ENCODE assay signal across 12 cellular contexts in genomic region chr7:150931199-150931869, GRCh38. TPM values are rescaled to one million over a fixed set of nuclear protein-coding genes. Genes with fewer than 3 reads are reported as not detected.
DNase-seq lines count a peak whose midpoint lies in the region; ATAC-seq and TF ChIP-seq lines count a peak whose summit lies in the region.
"Had no signal": no experiment of that assay in that cellular context is flagged by ENCODE, and none has a peak within 500 bp of the region (broad histone marks: within the 10 kb centered on the region; RNA-seq: fewer than 3 reads in every experiment).

No MANE protein-coding gene starts in this region.

- no peak overlapping the region for H3K27ac ChIP-seq in vagina
- H3K27ac ChIP-seq in A673 (ENCODE audit: low read depth, low read length, poor library complexity, severe bottlenecking), result no peak overlapping the region
- H3K27ac ChIP-seq: gastrocnemius medialis had no signal

- H3K9me3 ChIP-seq in vagina (no peaks in the 10 kb centered on the region), A673 (ENCODE audit: low read depth, low read length, poor library complexity, severe bottlenecking) (no peaks in the 10 kb centered on the region)
- H3K9me3 ChIP-seq: gastrocnemius medialis had no signal

- H3K36me3 Mint-ChIP-seq in activated T-cell treated with anti-CD3 and anti-CD28 coated beads, Interleukin-2, amount 50 U/mL, for 24 hours (ENCODE audit: low read depth), result no peaks in the 10 kb centered on the region
- H3K36me3 Mint-ChIP-seq in activated T-cell treated with anti-CD3 and anti-CD28 coated beads, Interleukin-2, amount 50 U/mL, for 4 hours (ENCODE audit: insufficient read depth), result no peaks in the 10 kb centered on the region
- no peaks in the 10 kb centered on the region for H3K36me3 Mint-ChIP-seq in activated naive CD8-positive, alpha-beta T cell treated with anti-CD3 and anti-CD28 coated beads, Interleukin-2, amount 50 U/mL, for 24 hours (ENCODE audit: low read depth)

- H3K4me3 ChIP-seq in vagina (no peak overlapping the region), A673 (ENCODE audit: low read depth, low read length, poor library complexity, severe bottlenecking) (no peak overlapping the region)
- H3K4me3 ChIP-seq: gastrocnemius medialis had no signal

- peak; percentile 32 for DNase-seq in activated T-cell treated with anti-CD3 and anti-CD28 coated beads, Interleukin-2, amount 50 U/mL, for 24 hours
- no peak for DNase-seq in activated T-cell treated with anti-CD3 and anti-CD28 coated beads, Interleukin-2, amount 50 U/mL, for 4 hours
- DNase-seq in NCI-H524 treated with DMSO at 0.1 percent for 48 hours (lab: John Stamatoyannopoulos, UW) (peak; percentile 30), vagina (ENCODE audit: extremely low spot score in 2 of 2) (peak; percentile 55 to 65), A673 (ENCODE audit: low spot score) (no peak), cerebellar nuclear complex (lab: John Stamatoyannopoulos, UW) (no peak)
- DNase-seq in activated naive CD8-positive, alpha-beta T cell treated with anti-CD3 and anti-CD28 coated beads, Interleukin-2, amount 50 U/mL, for 24 hours, result peak; percentile 27
- DNase-seq: gastrocnemius medialis had no signal

- POLR2A ChIA-PET in A673 (lab: Charles Lee; ENCODE audit: low non-redundant PET), result no interaction called here

- ATAC-seq in activated T-cell treated with anti-CD3 and anti-CD28 coated beads, Interleukin-2, amount 50 U/mL, for 4 hours, result no peak
- peak; percentile 38 for ATAC-seq in activated naive CD8-positive, alpha-beta T cell treated with anti-CD3 and anti-CD28 coated beads, Interleukin-2, amount 50 U/mL, for 24 hours
- ATAC-seq in GM18867 (IDR thresholded peaks at IDR 0.05; ENCODE audit: unreplicated experiment), result no peak
- ATAC-seq: gastrocnemius medialis, left lobe of liver had no signal

- H3K27me3 ChIP-seq in vagina, result no peaks in the 10 kb centered on the region
- no peaks in the 10 kb centered on the region for H3K27me3 ChIP-seq in A673 (replicated peaks; ENCODE audit: insufficient read depth, low read depth, low read length, poor library complexity)

- no peak for TF ChIP-seq POLR2A in vagina (IDR thresholded peaks at IDR 0.05)

- peaks cover 5% of the 10 kb centered on the region for H3K4me1 Mint-ChIP-seq in activated T-cell treated with anti-CD3 and anti-CD28 coated beads, Interleukin-2, amount 50 U/mL, for 24 hours (ENCODE audit: low read depth)
- peaks cover 4% of the 10 kb centered on the region for H3K4me1 Mint-ChIP-seq in activated T-cell treated with anti-CD3 and anti-CD28 coated beads, Interleukin-2, amount 50 U/mL, for 4 hours (ENCODE audit: low read depth)
- peaks cover 8% of the 10 kb centered on the region for H3K4me1 Mint-ChIP-seq in activated naive CD8-positive, alpha-beta T cell treated with anti-CD3 and anti-CD28 coated beads, Interleukin-2, amount 50 U/mL, for 24 hours

- H3K27me3 Mint-ChIP-seq in activated T-cell treated with anti-CD3 and anti-CD28 coated beads, Interleukin-2, amount 50 U/mL, for 24 hours, result no peaks in the 10 kb centered on the region
- no peaks in the 10 kb centered on the region for H3K27me3 Mint-ChIP-seq in activated T-cell treated with anti-CD3 and anti-CD28 coated beads, Interleukin-2, amount 50 U/mL, for 4 hours (ENCODE audit: low read depth)
- peaks cover 3% of the 10 kb centered on the region for H3K27me3 Mint-ChIP-seq in activated naive CD8-positive, alpha-beta T cell treated with anti-CD3 and anti-CD28 coated beads, Interleukin-2, amount 50 U/mL, for 24 hours

- H3K27ac Mint-ChIP-seq in activated T-cell treated with anti-CD3 and anti-CD28 coated beads, Interleukin-2, amount 50 U/mL, for 24 hours, result no peak overlapping the region
- H3K27ac Mint-ChIP-seq in activated naive CD8-positive, alpha-beta T cell treated with anti-CD3 and anti-CD28 coated beads, Interleukin-2, amount 50 U/mL, for 24 hours, result no peak overlapping the region
- H3K27ac Mint-ChIP-seq: activated T-helper 2 cell treated with anti-CD3 and anti-CD28 coated beads, Interferon-gamma antibody, Interleukin-2, Interleukin-4, amounts not matched to agents 10 μg/mL and 5 μg/mL and 100 μg/mL, durations not matched to agents 14 hours and 24 hours and 36 hours; dendritic cell treated with granulocyte-macrophage colony-stimulating factor and Interleukin-4, amounts not matched to agents 40 ng/mL and 50 ng/mL, for 4 days had no signal

- no peak for TF ChIP-seq CTCF in vagina (IDR thresholded peaks at IDR 0.05)
- no peak for TF ChIP-seq CTCF in A673 (conservative IDR thresholded peaks at IDR 0.05; ENCODE audit: low read depth, low read length)

- H3K36me3 ChIP-seq in vagina (no peaks in the 10 kb centered on the region), A673 (ENCODE audit: insufficient read depth, low read length, poor library complexity, severe bottlenecking) (no peaks in the 10 kb centered on the region)
- H3K36me3 ChIP-seq: gastrocnemius medialis had no signal

- H3K4me1 ChIP-seq in vagina, result no peaks in the 10 kb centered on the region
- no peaks in the 10 kb centered on the region for H3K4me1 ChIP-seq in A673 (ENCODE audit: insufficient read depth, low read length, poor library complexity, severe bottlenecking)
- H3K4me1 ChIP-seq: gastrocnemius medialis had no signal

- H3K4me3 Mint-ChIP-seq in activated T-cell treated with anti-CD3 and anti-CD28 coated beads, Interleukin-2, amount 50 U/mL, for 24 hours, result no peak overlapping the region
- H3K4me3 Mint-ChIP-seq in activated T-cell treated with anti-CD3 and anti-CD28 coated beads, Interleukin-2, amount 50 U/mL, for 4 hours, result no peak overlapping the region
- H3K4me3 Mint-ChIP-seq in activated naive CD8-positive, alpha-beta T cell treated with anti-CD3 and anti-CD28 coated beads, Interleukin-2, amount 50 U/mL, for 24 hours, result no peak overlapping the region
- H3K4me3 Mint-ChIP-seq: dendritic cell treated with granulocyte-macrophage colony-stimulating factor and Interleukin-4, amounts not matched to agents 40 ng/mL and 50 ng/mL, for 4 days had no signal

- intact Hi-C loops in vagina (cut with DNase I), result no loop called here
- intact Hi-C loops in A673 (cut with micrococcal nuclease; ENCODE audit: unreplicated experiment), result no loop called here

- no TSS peak for BruUV-seq in A673 (replicated peaks; lab: Mats Ljungman, UMichigan)

- no peaks in the 10 kb centered on the region for H3K9me3 Mint-ChIP-seq in activated T-cell treated with anti-CD3 and anti-CD28 coated beads, Interleukin-2, amount 50 U/mL, for 24 hours
- no peaks in the 10 kb centered on the region for H3K9me3 Mint-ChIP-seq in activated T-cell treated with anti-CD3 and anti-CD28 coated beads, Interleukin-2, amount 50 U/mL, for 4 hours
- no peaks in the 10 kb centered on the region for H3K9me3 Mint-ChIP-seq in activated naive CD8-positive, alpha-beta T cell treated with anti-CD3 and anti-CD28 coated beads, Interleukin-2, amount 50 U/mL, for 24 hours
- H3K9me3 Mint-ChIP-seq: activated T-helper 2 cell treated with anti-CD3 and anti-CD28 coated beads, Interferon-gamma antibody, Interleukin-2, Interleukin-4, amounts not matched to agents 10 μg/mL and 5 μg/mL and 100 μg/mL, durations not matched to agents 14 hours and 24 hours and 36 hours; dendritic cell treated with granulocyte-macrophage colony-stimulating factor and Interleukin-4, amounts not matched to agents 40 ng/mL and 50 ng/mL, for 4 days had no signal

- CTCF ChIA-PET in A673 (lab: Charles Lee), result no interaction called here

RNA-seq across cellular contexts. Expression of gene KCNH2, which starts 46.8 kb away (rescaled TPM):
- under 1 TPM; 0.49 to 0.71 (median 0.66) TPM for total RNA-seq in activated T-cell treated with anti-CD3 and anti-CD28 coated beads, Interleukin-2, amount 50 U/mL, for 4 hours
- total RNA-seq in vagina (6.4 TPM), A673 (2021) (1.5 and 4.0 TPM in 2 replicates)

RNA-seq across cellular contexts. Expression of gene NOS3, which starts 59.5 kb away (rescaled TPM):
- 1 to 10 TPM; 5.3 to 9.2 (median 8.2) TPM for total RNA-seq in activated T-cell treated with anti-CD3 and anti-CD28 coated beads, Interleukin-2, amount 50 U/mL, for 4 hours
- 22.8 TPM for total RNA-seq in vagina
- total RNA-seq in A673 (2021), result 0.75 and 1.4 TPM in 2 replicates

Comparison
In these comparisons a context has a peak if more than half of its experiments do, and no peak if none do; other contexts are left out.
1. DNase-seq: peak in activated T-cell treated with anti-CD3 and anti-CD28 coated beads, Interleukin-2, amount 50 U/mL, for 24 hours (single experiment), NCI-H524 treated with DMSO at 0.1 percent for 48 hours (single experiment), activated naive CD8-positive, alpha-beta T cell treated with anti-CD3 and anti-CD28 coated beads, Interleukin-2, amount 50 U/mL, for 24 hours (single experiment) and vagina (2 of 2); none in activated T-cell treated with anti-CD3 and anti-CD28 coated beads, Interleukin-2, amount 50 U/mL, for 4 hours (single experiment), A673 (single experiment) and cerebellar nuclear complex (0 of 2).